23 cellular contexts compared by ENCODE assay signal in the genomic region with DNA sequence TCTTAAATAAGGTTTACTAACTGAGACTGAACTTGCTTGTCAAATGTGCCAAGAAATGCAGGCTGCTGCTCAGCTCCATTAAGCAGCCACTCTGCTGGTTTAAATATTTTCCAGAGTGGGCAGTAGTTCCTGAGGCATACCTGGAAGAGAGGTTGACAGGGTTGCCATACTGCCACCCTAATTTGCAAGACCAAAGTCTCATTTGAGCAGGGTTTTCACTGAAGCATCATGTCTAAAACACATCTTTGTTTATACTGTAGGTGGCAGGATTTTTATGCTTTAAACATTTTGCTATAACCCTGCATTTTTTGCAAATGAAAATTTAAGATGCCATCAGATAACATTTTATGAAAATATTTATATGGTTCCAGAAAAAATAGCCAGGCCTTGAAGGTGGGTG.
DNase-seq lines count a peak whose midpoint lies in the region; ATAC-seq, FAIRE-seq and TF ChIP-seq lines count a peak whose summit lies in the region.
"Had no signal": no experiment of that assay in that cellular context is flagged by ENCODE, and none has a peak within 500 bp of the region (broad histone marks: within the 10 kb centered on the region; RNA-seq: fewer than 3 reads in every experiment).

No MANE protein-coding gene starts in this region.

- H3K36me3 Mint-ChIP-seq in Caco-2 (ENCODE audit: insufficient read depth, unreplicated experiment): no peaks in the 10 kb centered on the region
- H3K36me3 Mint-ChIP-seq: CD8-positive, alpha-beta memory T cell had no signal

- no peak overlapping the region for H3K4me3 Mint-ChIP-seq in Caco-2 (ENCODE audit: unreplicated experiment)
- H3K4me3 Mint-ChIP-seq: activated naive CD8-positive, alpha-beta T cell treated with anti-CD3 and anti-CD28 coated beads, Interleukin-2, amount 50 U/mL, for 24 hours; activated T-helper 17 cell treated with anti-CD3 and anti-CD28 coated beads, Interleukin-2, amount 50 U/mL, for 72 hours; CD8-positive, alpha-beta memory T cell; central memory CD8-positive, alpha-beta T cell had no signal

- in situ Hi-C loops in ACHN (cut with HindIII; ENCODE audit: low pct_ligation_motif_present, low pct_unique_long_range_greater_than_20kb, low sequenced_read_pairs): no loop called here

- intact Hi-C loops in Caco-2 (cut with micrococcal nuclease; ENCODE audit: unreplicated experiment): no loop called here

- DNase-seq in ACHN (peak; percentile 3), HS-5 (ENCODE audit: low read depth) (peak; percentile 2), bronchial epithelial cell (ENCODE audit: low read depth) (peak; percentile 8), left lobe of liver (ENCODE audit: low spot score) (peak; percentile 53), NOMO-1 (lab: John Stamatoyannopoulos, UW; ENCODE audit: unreplicated experiment in 2 of 2) (no peak), HCEC 1CT (no peak), Caco-2 (no peak)
- DNase-seq: activated naive CD8-positive, alpha-beta T cell treated with anti-CD3 and anti-CD28 coated beads, Interleukin-2, amount 50 U/mL, for 24 hours; CD8-positive, alpha-beta memory T cell; KG1; kidney glomerular epithelial cell; midbrain; NCI-H1092 treated with DMSO at 0.1 percent for 48 hours; NCI-H748 treated with DMSO at 0.1 percent for 48 hours; OCI-M1; stimulated activated naive CD4-positive, alpha-beta T cell; upper lobe of left lung had no signal

- POLR2A ChIA-PET in Caco-2 (lab: Charles Lee): no interaction called here

- no peaks in the 10 kb centered on the region for H3K4me1 ChIP-seq in Caco-2
- H3K4me1 ChIP-seq: SJSA1, upper lobe of left lung had no signal

- H3K27me3 Mint-ChIP-seq in Caco-2 (ENCODE audit: insufficient read depth, unreplicated experiment): no peaks in the 10 kb centered on the region
- H3K27me3 Mint-ChIP-seq: activated naive CD8-positive, alpha-beta T cell treated with anti-CD3 and anti-CD28 coated beads, Interleukin-2, amount 50 U/mL, for 24 hours; activated T-helper 17 cell treated with anti-CD3 and anti-CD28 coated beads, Interleukin-2, amount 50 U/mL, for 72 hours; CD8-positive, alpha-beta memory T cell; central memory CD8-positive, alpha-beta T cell had no signal

- CTCF ChIA-PET in Caco-2 (lab: Charles Lee): no interaction called here

- H3K36me3 ChIP-seq in bronchial epithelial cell (ENCODE audit: control insufficient read depth, insufficient read depth, low read length): no peaks in the 10 kb centered on the region
- no peaks in the 10 kb centered on the region for H3K36me3 ChIP-seq in Caco-2 (ENCODE audit: control insufficient read depth, insufficient read depth, low read length)
- H3K36me3 ChIP-seq: neutrophil, SJSA1, upper lobe of left lung had no signal

- TF ChIP-seq CTCF in bronchial epithelial cell (IDR thresholded peaks at IDR 0.05; ENCODE audit: insufficient read depth, low read length, severe bottlenecking) (no peak), Caco-2 (IDR thresholded peaks at IDR 0.05; ENCODE audit: insufficient read depth in 1 of 2, low read depth in 1 of 2, low read length in 1 of 2, severe bottlenecking in 1 of 2, unreplicated experiment in 1 of 2) (no peak)

- H3K4me3 ChIP-seq in bronchial epithelial cell (ENCODE audit: low read depth, low read length) (no peak overlapping the region), Caco-2 (ENCODE audit: low read depth, low read length) (no peak overlapping the region)
- H3K4me3 ChIP-seq: SJSA1, upper lobe of left lung had no signal

- ATAC-seq in left lobe of liver: peak; percentile 99
- no peak for ATAC-seq in GM19351 (IDR thresholded peaks at IDR 0.05; ENCODE audit: unreplicated experiment)
- ATAC-seq: activated naive CD8-positive, alpha-beta T cell treated with anti-CD3 and anti-CD28 coated beads, Interleukin-2, amount 50 U/mL, for 24 hours; activated T-helper 17 cell treated with anti-CD3 and anti-CD28 coated beads, Interleukin-2, amount 50 U/mL, for 72 hours; sciatic nerve had no signal

- no peaks in the 10 kb centered on the region for H3K9me3 ChIP-seq in Caco-2
- H3K9me3 ChIP-seq: neutrophil, SJSA1, upper lobe of left lung had no signal

- no peak for FAIRE-seq in bronchial epithelial cell (lab: Jason Lieb, UNC)

- no peaks in the 10 kb centered on the region for H3K9me3 Mint-ChIP-seq in Caco-2 (ENCODE audit: unreplicated experiment)

- no peak overlapping the region for H3K27ac Mint-ChIP-seq in Caco-2 (ENCODE audit: unreplicated experiment)
- H3K27ac Mint-ChIP-seq: activated naive CD8-positive, alpha-beta T cell treated with anti-CD3 and anti-CD28 coated beads, Interleukin-2, amount 50 U/mL, for 24 hours; activated T-helper 17 cell treated with anti-CD3 and anti-CD28 coated beads, Interleukin-2, amount 50 U/mL, for 72 hours; CD8-positive, alpha-beta memory T cell had no signal

- no peaks in the 10 kb centered on the region for H3K4me1 Mint-ChIP-seq in Caco-2 (ENCODE audit: low read depth, unreplicated experiment)
- H3K4me1 Mint-ChIP-seq: activated naive CD8-positive, alpha-beta T cell treated with anti-CD3 and anti-CD28 coated beads, Interleukin-2, amount 50 U/mL, for 24 hours; activated T-helper 17 cell treated with anti-CD3 and anti-CD28 coated beads, Interleukin-2, amount 50 U/mL, for 72 hours; CD8-positive, alpha-beta memory T cell; central memory CD8-positive, alpha-beta T cell had no signal

- no peaks in the 10 kb centered on the region for H3K27me3 ChIP-seq in bronchial epithelial cell (ENCODE audit: control insufficient read depth, insufficient read depth, low read length)
- H3K27me3 ChIP-seq in Caco-2 (replicated peaks; ENCODE audit: control insufficient read depth, insufficient read depth, low read length): no peaks in the 10 kb centered on the region
- H3K27me3 ChIP-seq: neutrophil, SJSA1, upper lobe of left lung had no signal

- BruUV-seq in Caco-2 (replicated peaks; lab: Mats Ljungman, UMichigan): no TSS peak

Comparison
In these comparisons a context has a peak if more than half of its experiments do, and no peak if none do; other contexts are left out.
1. DNase-seq: peak in ACHN (single experiment), HS-5 (single experiment), bronchial epithelial cell (single experiment) and left lobe of liver (single experiment); none in NOMO-1 (0 of 2), HCEC 1CT (single experiment) and Caco-2 (0 of 2).